8 cellular contexts compared by ENCODE assay signal in the genomic region with DNA sequence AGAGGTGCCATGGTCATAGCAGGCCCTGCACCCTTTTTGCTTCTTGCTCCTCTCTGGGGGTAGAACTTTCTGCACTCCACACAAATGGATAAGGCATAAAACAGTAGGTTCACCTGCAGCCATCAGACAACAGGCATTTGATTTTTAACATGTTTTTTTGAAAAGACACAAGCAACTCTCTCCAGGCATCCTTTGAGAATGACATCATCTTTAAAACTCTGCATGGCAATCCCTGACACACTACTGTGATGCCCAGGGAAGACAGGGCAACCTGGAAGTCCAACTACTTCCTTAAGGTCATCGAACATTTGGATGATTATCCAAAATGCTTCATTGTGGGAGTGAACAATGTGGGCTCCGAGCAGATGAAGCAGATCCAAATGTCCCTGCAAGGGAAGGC.
"Had no signal": no experiment of that assay in that cellular context is flagged by ENCODE, and none has a peak within 500 bp of the region (broad histone marks: within the 10 kb centered on the region; RNA-seq: fewer than 3 reads in every experiment).

No MANE protein-coding gene starts in this region.

- DNase-seq: GDM1, GF-D8 had no signal

- H3K4me3 ChIP-seq: GM12878 had no signal

- FAIRE-seq: G401.6, GM12878, GM12891, GM12892, GM18507, GM19239 had no signal

- ATAC-seq: GM12878 had no signal
